Comparison of ENCODE assay signal across 9 cellular contexts in genomic region chr3:25497096-25497495, GRCh38.
"Had no signal": no experiment of that assay in that cellular context is flagged by ENCODE, and none has a peak within 500 bp of the region (broad histone marks: within the 10 kb centered on the region; RNA-seq: fewer than 3 reads in every experiment).

No MANE protein-coding gene starts in this region.

- H3K4me3 Mint-ChIP-seq: HFFc6, IgD-negative memory B cell had no signal

- ATAC-seq: HCT116 had no signal

- H3K4me1 Mint-ChIP-seq: IgD-negative memory B cell had no signal

- H3K9ac ChIP-seq: KMS-11 had no signal

- H3K36me3 ChIP-seq: HAP-1 had no signal

- H3K27ac Mint-ChIP-seq: HFFc6, IgD-negative memory B cell had no signal

- H3K4me3 ChIP-seq: HAP-1 had no signal

- H3K27me3 Mint-ChIP-seq: IgD-negative memory B cell had no signal

- H3K27ac ChIP-seq: KMS-11 had no signal

- H3K36me3 Mint-ChIP-seq: IgD-negative memory B cell had no signal

- H3K4me2 ChIP-seq: KMS-11 had no signal

- H3K4me1 ChIP-seq: HAP-1 had no signal

- FAIRE-seq: HTR-8/SVneo had no signal

- DNase-seq: GOT3, H7, HFFc6, KBM-7 had no signal

- H3K9me3 ChIP-seq: HAP-1 had no signal
